ENCODE assay signal across 34 cellular contexts in genomic region chr12:103368167-103368566, GRCh38.
"Had no signal": no experiment of that assay in that cellular context is flagged by ENCODE, and none has a peak within 500 bp of the region (broad histone marks: within the 10 kb centered on the region; RNA-seq: fewer than 3 reads in every experiment).

No MANE protein-coding gene starts in this region.

- DNase-seq: Karpas-422, Kasumi-1, MM.1S, MV-4-11, NCI-H1048, NCI-H1092, NCI-H1092 treated with DMSO at 0.1 percent for 48 hours, NCI-H1105, NCI-H1105 treated with DMSO at 0.1 percent for 48 hours, NCI-H1417, NCI-H1417 treated with DMSO at 0.1 percent for 48 hours, NCI-H1436, NCI-H1436 treated with DMSO at 0.1 percent for 48 hours, NCI-H146, NCI-H1694, NCI-H1694 treated with DMSO at 0.1 percent for 48 hours, NCI-H187, NCI-H187 treated with DMSO at 0.1 percent for 48 hours, NCI-H1930, NCI-H2029, NCI-H2029 treated with DMSO at 0.1 percent for 48 hours, NCI-H2081, NCI-H2081 treated with DMSO at 0.1 percent for 48 hours, NCI-H2107, NCI-H2171, NCI-H2171 treated with DMSO at 0.1 percent for 48 hours, NCI-H2227 treated with DMSO at 0.1 percent for 48 hours, NCI-H226, NCI-H345, NCI-H446, NCI-H446 treated with DMSO at 0.1 percent for 48 hours, NCI-H510A, NCI-H510A treated with DMSO at 0.1 percent for 48 hours, NCI-H524 had no signal
